ENCODE assay signal across 1 cellular context in the genomic region with DNA sequence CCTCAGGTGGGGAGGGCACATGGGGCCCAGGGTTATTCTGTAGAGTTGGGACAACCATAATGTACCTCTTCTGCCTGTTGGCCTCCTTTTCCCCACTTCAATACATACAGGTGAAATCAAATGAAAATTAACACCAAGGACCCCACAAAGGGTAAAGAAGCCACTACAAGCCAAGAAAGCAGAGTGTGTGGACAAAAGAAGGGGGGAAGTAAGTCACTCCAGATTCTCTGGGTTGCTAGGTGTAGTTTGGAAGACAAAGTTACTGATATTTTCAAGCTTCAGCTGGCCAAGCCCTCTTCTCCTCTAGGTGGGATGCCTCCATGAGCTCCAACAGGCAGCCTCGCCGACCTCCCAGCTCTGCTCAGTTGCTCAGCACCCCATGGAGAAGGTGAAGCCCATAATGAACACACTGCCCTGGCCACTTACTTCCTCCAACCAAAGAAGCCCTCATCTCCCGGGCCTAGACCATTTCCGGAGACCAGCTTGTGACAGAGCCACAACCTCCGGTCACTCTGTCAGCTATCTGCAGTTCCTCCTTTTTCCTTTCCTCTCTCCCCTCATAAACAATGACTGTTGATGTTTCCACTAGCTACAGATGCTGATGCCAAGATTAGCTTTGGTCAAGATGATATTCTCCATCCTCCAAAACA.
TF ChIP-seq lines count a peak whose summit lies in the region.

No MANE protein-coding gene starts in this region.

TF ChIP-seq in K562, 482 proteins besides CTCF, POLR2A, EP300 and RAD21 (continued from another document):
- TF ChIP-seq, protein P1, sequence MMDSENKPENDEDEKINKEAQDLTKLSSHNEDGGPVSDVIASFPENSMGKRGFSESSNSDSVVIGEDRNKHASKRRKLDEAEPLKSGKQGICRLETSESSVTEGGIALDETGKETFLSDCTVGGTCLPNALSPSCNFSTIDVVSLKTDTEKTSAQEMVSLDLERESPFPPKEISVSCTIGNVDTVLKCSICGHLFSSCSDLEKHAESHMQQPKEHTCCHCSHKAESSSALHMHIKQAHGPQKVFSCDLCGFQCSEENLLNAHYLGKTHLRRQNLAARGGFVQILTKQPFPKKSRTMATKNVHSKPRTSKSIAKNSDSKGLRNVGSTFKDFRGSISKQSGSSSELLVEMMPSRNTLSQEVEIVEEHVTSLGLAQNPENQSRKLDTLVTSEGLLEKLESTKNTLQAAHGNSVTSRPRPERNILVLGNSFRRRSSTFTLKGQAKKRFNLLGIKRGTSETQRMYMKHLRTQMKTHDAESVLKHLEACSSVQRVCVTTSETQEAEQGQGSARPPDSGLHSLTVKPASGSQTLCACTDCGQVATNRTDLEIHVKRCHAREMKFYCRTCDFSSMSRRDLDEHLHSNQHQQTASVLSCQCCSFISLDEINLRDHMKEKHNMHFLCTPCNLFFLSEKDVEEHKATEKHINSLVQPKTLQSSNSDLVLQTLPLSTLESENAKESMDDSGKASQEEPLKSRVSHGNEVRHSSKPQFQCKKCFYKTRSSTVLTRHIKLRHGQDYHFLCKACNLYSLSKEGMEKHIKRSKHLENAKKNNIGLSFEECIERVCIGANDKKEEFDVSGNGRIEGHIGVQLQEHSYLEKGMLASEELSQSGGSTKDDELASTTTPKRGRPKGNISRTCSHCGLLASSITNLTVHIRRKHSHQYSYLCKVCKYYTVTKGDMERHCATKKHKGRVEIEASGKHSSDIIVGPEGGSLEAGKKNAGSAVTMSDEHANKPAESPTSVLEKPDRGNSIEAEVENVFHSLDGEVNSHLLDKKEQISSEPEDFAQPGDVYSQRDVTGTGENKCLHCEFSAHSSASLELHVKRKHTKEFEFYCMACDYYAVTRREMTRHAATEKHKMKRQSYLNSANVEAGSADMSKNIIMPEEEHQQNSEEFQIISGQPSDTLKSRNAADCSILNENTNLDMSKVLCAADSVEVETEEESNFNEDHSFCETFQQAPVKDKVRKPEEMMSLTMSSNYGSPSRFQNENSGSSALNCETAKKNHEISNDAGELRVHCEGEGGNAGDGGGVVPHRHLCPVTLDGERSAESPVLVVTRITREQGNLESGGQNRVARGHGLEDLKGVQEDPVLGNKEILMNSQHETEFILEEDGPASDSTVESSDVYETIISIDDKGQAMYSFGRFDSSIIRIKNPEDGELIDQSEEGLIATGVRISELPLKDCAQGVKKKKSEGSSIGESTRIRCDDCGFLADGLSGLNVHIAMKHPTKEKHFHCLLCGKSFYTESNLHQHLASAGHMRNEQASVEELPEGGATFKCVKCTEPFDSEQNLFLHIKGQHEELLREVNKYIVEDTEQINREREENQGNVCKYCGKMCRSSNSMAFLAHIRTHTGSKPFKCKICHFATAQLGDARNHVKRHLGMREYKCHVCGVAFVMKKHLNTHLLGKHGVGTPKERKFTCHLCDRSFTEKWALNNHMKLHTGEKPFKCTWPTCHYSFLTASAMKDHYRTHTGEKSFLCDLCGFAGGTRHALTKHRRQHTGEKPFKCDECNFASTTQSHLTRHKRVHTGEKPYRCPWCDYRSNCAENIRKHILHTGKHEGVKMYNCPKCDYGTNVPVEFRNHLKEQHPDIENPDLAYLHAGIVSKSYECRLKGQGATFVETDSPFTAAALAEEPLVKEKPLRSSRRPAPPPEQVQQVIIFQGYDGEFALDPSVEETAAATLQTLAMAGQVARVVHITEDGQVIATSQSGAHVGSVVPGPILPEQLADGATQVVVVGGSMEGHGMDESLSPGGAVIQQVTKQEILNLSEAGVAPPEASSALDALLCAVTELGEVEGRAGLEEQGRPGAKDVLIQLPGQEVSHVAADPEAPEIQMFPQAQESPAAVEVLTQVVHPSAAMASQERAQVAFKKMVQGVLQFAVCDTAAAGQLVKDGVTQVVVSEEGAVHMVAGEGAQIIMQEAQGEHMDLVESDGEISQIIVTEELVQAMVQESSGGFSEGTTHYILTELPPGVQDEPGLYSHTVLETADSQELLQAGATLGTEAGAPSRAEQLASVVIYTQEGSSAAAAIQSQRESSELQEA (IDR thresholded peaks at IDR 0.05; ENCODE audit: low read depth): no peak
- TF ChIP-seq POLR2G (IDR thresholded peaks at IDR 0.05; ENCODE audit: low read depth, low read length) (no peak), ZSCAN32 (CRISPR knock-in tag; IDR thresholded peaks at IDR 0.05) (no peak), ZNF239 (CRISPR knock-in tag; IDR thresholded peaks at IDR 0.05) (no peak), SP2 (IDR thresholded peaks at IDR 0.05; ENCODE audit: extremely low read depth, low read depth, low read length, poor library complexity, severe bottlenecking) (no peak), ZBTB11 (CRISPR knock-in tag; IDR thresholded peaks at IDR 0.05) (peak in 1 of 3 experiments; percentile 63; a peak in 2 of 6 replicates), NR0B1 (IDR thresholded peaks at IDR 0.05; ENCODE audit: partially characterized antibody) (no peak)
- TF ChIP-seq, protein P2, sequence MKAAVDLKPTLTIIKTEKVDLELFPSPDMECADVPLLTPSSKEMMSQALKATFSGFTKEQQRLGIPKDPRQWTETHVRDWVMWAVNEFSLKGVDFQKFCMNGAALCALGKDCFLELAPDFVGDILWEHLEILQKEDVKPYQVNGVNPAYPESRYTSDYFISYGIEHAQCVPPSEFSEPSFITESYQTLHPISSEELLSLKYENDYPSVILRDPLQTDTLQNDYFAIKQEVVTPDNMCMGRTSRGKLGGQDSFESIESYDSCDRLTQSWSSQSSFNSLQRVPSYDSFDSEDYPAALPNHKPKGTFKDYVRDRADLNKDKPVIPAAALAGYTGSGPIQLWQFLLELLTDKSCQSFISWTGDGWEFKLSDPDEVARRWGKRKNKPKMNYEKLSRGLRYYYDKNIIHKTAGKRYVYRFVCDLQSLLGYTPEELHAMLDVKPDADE (conservative IDR thresholded peaks at IDR 0.05; ENCODE audit: control insufficient read depth, low read depth, low read length): no peak
- TF ChIP-seq, protein P3, sequence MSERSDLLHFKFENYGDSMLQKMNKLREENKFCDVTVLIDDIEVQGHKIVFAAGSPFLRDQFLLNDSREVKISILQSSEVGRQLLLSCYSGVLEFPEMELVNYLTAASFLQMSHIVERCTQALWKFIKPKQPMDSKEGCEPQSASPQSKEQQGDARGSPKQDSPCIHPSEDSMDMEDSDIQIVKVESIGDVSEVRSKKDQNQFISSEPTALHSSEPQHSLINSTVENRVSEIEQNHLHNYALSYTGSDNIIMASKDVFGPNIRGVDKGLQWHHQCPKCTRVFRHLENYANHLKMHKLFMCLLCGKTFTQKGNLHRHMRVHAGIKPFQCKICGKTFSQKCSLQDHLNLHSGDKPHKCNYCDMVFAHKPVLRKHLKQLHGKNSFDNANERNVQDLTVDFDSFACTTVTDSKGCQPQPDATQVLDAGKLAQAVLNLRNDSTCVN (CRISPR knock-in tag; IDR thresholded peaks at IDR 0.05): no peak
